ENCODE assay signal across 18 cellular contexts in the genomic region with DNA sequence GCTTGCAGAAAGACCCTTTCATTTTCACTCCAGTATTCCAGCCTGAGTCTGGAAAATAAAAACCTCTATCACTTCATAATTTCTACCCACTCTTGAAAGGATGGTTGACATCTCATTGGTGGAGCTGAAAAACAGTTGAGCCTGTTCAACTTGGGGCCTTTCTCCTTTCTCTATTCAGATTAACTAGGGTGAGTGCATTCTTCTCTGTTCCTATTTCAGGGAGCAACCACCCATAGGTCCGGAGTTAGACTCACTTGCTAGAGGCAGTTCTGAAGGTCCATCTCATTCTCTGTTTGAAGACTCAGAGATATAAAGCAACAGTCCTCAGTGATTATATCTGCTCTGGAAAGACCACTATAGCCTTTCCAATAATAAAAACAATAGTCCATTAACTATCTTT.
DNase-seq lines count a peak whose midpoint lies in the region; ATAC-seq and TF ChIP-seq lines count a peak whose summit lies in the region.
"Had no signal": no experiment of that assay in that cellular context is flagged by ENCODE, and none has a peak within 500 bp of the region (broad histone marks: within the 10 kb centered on the region; RNA-seq: fewer than 3 reads in every experiment).

No MANE protein-coding gene starts in this region.

- H3K4me3 ChIP-seq in trophoblast cell (ENCODE audit: low read depth, low read length) (no peak overlapping the region), PC-3 (ENCODE audit: low read length) (no peak overlapping the region)
- H3K4me3 ChIP-seq: GM12878, GM23338 had no signal

- H3K27me3 Mint-ChIP-seq in activated T-cell treated with anti-CD3 and anti-CD28 coated beads, Interleukin-2, amount 50 U/mL, for 24 hours: no peaks in the 10 kb centered on the region
- H3K27me3 Mint-ChIP-seq: CD4-positive, alpha-beta memory T cell had no signal

- H3K27ac ChIP-seq in trophoblast cell (ENCODE audit: low read depth, low read length) (peak overlapping the region; percentile 61), PC-3 (ENCODE audit: low read length) (no peak overlapping the region)

- no peak overlapping the region for H3K23ac ChIP-seq in trophoblast cell (ENCODE audit: low read length)

- H2BK5ac ChIP-seq in trophoblast cell (ENCODE audit: low read depth, low read length, poor library complexity): peak overlapping the region; percentile 42

- peak overlapping the region; percentile 93 for H2BK12ac ChIP-seq in trophoblast cell (ENCODE audit: low read length)

- H2AFZ ChIP-seq in trophoblast cell (ENCODE audit: insufficient read depth, low read length, poor library complexity) (no peak overlapping the region), PC-3 (ENCODE audit: low read length) (no peak overlapping the region)
- H2AFZ ChIP-seq: GM23338 had no signal

- H3K4me1 ChIP-seq in trophoblast cell (ENCODE audit: control insufficient read depth in 1 of 2, insufficient read depth in 2 of 2, low read length in 2 of 2): peaks cover 7 to 11% of the 10 kb centered on the region in 2 experiments
- H3K4me1 ChIP-seq in PC-3 (ENCODE audit: insufficient read depth, low read length): no peaks in the 10 kb centered on the region

- no peak overlapping the region for H3K9ac ChIP-seq in trophoblast cell (ENCODE audit: low read length)
- no peak overlapping the region for H3K9ac ChIP-seq in PC-3 (ENCODE audit: low read length)

- peak overlapping the region; percentile 88 for H4K91ac ChIP-seq in trophoblast cell (ENCODE audit: low read depth, low read length)

- H3K4ac ChIP-seq in trophoblast cell (ENCODE audit: low read depth, low read length): peak overlapping the region; percentile 83

- POLR2A ChIA-PET in PC-3 (lab: Charles Lee; ENCODE audit: unreplicated experiment): no interaction called here

- H2AK5ac ChIP-seq in trophoblast cell (ENCODE audit: low read length): no peak overlapping the region

- H2BK120ac ChIP-seq in trophoblast cell (ENCODE audit: insufficient read depth, low read length, poor library complexity): peak overlapping the region; percentile 41

- CTCF ChIA-PET in PC-3 (lab: Charles Lee): no interaction called here

- H4K20me1 ChIP-seq in PC-3 (ENCODE audit: low read length): no peaks in the 10 kb centered on the region

- intact Hi-C loops in PC-3 (cut with micrococcal nuclease): loop anchor here (5.0 kb wide), 1 partner anchor 56 kb away; no protein-coding TSS in a partner anchor

- H3K4me3 Mint-ChIP-seq in activated T-cell treated with anti-CD3 and anti-CD28 coated beads, Interleukin-2, amount 50 U/mL, for 24 hours: no peak overlapping the region
- H3K4me3 Mint-ChIP-seq: CD4-positive, alpha-beta memory T cell; GM23338; H9 had no signal

- no peak overlapping the region for H4K8ac ChIP-seq in trophoblast cell (ENCODE audit: low read depth, low read length)

- H4K12ac ChIP-seq in trophoblast cell (ENCODE audit: low read depth, low read length): no peak overlapping the region

- H3K79me1 ChIP-seq in trophoblast cell (ENCODE audit: low read length): peaks cover 14% of the 10 kb centered on the region

- H3K79me2 ChIP-seq in trophoblast cell (ENCODE audit: control insufficient read depth, insufficient read depth, low read length, poor library complexity) (peaks cover 2% of the 10 kb centered on the region), PC-3 (ENCODE audit: low read length) (no peaks in the 10 kb centered on the region)

- H3K27me3 ChIP-seq in trophoblast cell (ENCODE audit: insufficient read depth, low read length): no peaks in the 10 kb centered on the region
- no peaks in the 10 kb centered on the region for H3K27me3 ChIP-seq in PC-3 (ENCODE audit: low read length)

- H3K4me1 Mint-ChIP-seq in activated T-cell treated with anti-CD3 and anti-CD28 coated beads, Interleukin-2, amount 50 U/mL, for 24 hours (ENCODE audit: low read depth): no peaks in the 10 kb centered on the region
- H3K4me1 Mint-ChIP-seq: CD4-positive, alpha-beta memory T cell; GM23338 had no signal

- no peak overlapping the region for H3K18ac ChIP-seq in trophoblast cell (ENCODE audit: low read length)

- ATAC-seq in GM18502 (IDR thresholded peaks at IDR 0.05; ENCODE audit: poor library complexity, unreplicated experiment) (peak; percentile 74), GM18867 (IDR thresholded peaks at IDR 0.05; ENCODE audit: unreplicated experiment) (peak; percentile 50), GM21526 (IDR thresholded peaks at IDR 0.05; ENCODE audit: low FRiP score, unreplicated experiment) (peak; percentile 73), PC-3 (no peak)
- ATAC-seq: GM12878, GM23338, HCT116 had no signal

- WGBS in trophoblast cell (ENCODE audit: extremely low coverage, insufficient coverage, insufficient read length): no CpG with 5 or more reads among the region's 1 CpG

- no peaks in the 10 kb centered on the region for H3K36me3 Mint-ChIP-seq in activated T-cell treated with anti-CD3 and anti-CD28 coated beads, Interleukin-2, amount 50 U/mL, for 24 hours (ENCODE audit: low read depth)
- H3K36me3 Mint-ChIP-seq: CD4-positive, alpha-beta memory T cell had no signal

- H3K36me3 ChIP-seq in trophoblast cell (ENCODE audit: control insufficient read depth in 1 of 2, insufficient read depth in 2 of 2, low read length in 2 of 2): no peaks in the 10 kb centered on the region
- no peaks in the 10 kb centered on the region for H3K36me3 ChIP-seq in PC-3 (ENCODE audit: low read depth, low read length)

- no peak overlapping the region for H3K4me2 ChIP-seq in trophoblast cell (ENCODE audit: low read length)
- no peak overlapping the region for H3K4me2 ChIP-seq in PC-3 (ENCODE audit: low read length)
- H3K4me2 ChIP-seq: GM23338 had no signal

- H3K14ac ChIP-seq in trophoblast cell (ENCODE audit: low read length): no peak overlapping the region

- H3F3A ChIP-seq in PC-3 (ENCODE audit: low read length, unreplicated experiment): no peaks in the 10 kb centered on the region

- no peak overlapping the region for H3K27ac Mint-ChIP-seq in activated T-cell treated with anti-CD3 and anti-CD28 coated beads, Interleukin-2, amount 50 U/mL, for 24 hours
- H3K27ac Mint-ChIP-seq: CD4-positive, alpha-beta memory T cell; GM23338 had no signal

- no peak for TF ChIP-seq CTCF in PC-3 (conservative IDR thresholded peaks at IDR 0.05; ENCODE audit: low read depth, low read length)

- no peaks in the 10 kb centered on the region for H3K9me2 ChIP-seq in PC-3 (replicated peaks; ENCODE audit: low read length)

- no peak for DNase-seq in trophoblast cell
- no peak for DNase-seq in iPS-NIHi11 (ENCODE audit: low spot score)
- DNase-seq in PC-3: no peak
- no peak for DNase-seq in activated T-cell treated with anti-CD3 and anti-CD28 coated beads, Interleukin-2, amount 50 U/mL, for 24 hours
- no peak for DNase-seq in activated CD4-positive, alpha-beta T cell treated with anti-CD3 and anti-CD28 coated beads for 48 hours
- DNase-seq: C1 segment of cervical spinal cord; Calu3; CD4-positive, alpha-beta memory T cell; COR-L47; DMS53; DMS79 treated with DMSO at 0.1 percent for 48 hours; H9 had no signal

- BruUV-seq in PC-3 (replicated peaks; lab: Mats Ljungman, UMichigan): no TSS peak

- peaks cover 3% of the 10 kb centered on the region for H3K9me3 Mint-ChIP-seq in activated T-cell treated with anti-CD3 and anti-CD28 coated beads, Interleukin-2, amount 50 U/mL, for 24 hours
- H3K9me3 Mint-ChIP-seq: GM23338, H9 had no signal

- H3K9me3 ChIP-seq in trophoblast cell (ENCODE audit: insufficient read depth, low read depth, low read length): no peaks in the 10 kb centered on the region
- no peaks in the 10 kb centered on the region for H3K9me3 ChIP-seq in PC-3 (ENCODE audit: low read length)
